Comparison of ENCODE assay signal across 10 cellular contexts in the genomic region with DNA sequence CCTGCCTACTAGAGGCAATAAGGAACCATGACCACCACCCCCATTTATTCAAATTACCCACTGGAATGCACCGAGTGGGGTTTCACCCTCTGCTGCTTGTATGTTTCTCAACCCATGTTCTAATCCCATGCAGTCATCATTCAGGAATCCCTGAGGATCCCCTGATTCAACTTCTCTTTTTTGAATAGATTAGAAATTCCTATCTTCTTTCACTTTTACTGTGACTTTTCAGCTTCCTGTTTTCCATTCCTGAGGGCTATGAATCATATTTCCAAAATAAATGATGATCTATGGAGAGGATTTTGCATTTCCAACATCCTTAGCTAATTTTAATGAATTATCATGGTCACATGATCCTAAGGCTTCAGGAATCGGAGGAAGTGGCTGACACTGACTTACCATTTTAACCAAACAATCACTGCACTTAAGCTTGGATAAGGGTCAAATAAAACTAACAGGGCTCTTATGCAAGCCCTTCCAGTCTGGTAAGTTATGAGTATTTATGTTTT. TPM values are rescaled to one million over a fixed set of nuclear protein-coding genes. Genes with fewer than 3 reads are reported as not detected.
DNase-seq lines count a peak whose midpoint lies in the region; ATAC-seq and TF ChIP-seq lines count a peak whose summit lies in the region.
"Had no signal": no experiment of that assay in that cellular context is flagged by ENCODE, and none has a peak within 500 bp of the region (broad histone marks: within the 10 kb centered on the region; RNA-seq: fewer than 3 reads in every experiment).

No MANE protein-coding gene starts in this region.

- TF ChIP-seq CTCF in OCI-LY3 (IDR thresholded peaks at IDR 0.05; ENCODE audit: low read depth, low read length) (no peak), dorsolateral prefrontal cortex (IDR thresholded peaks at IDR 0.05 in 54 of 56, conservative IDR thresholded peaks at IDR 0.05 in 2 of 56; ENCODE audit: low read depth in 1 of 56, partially characterized antibody in 56 of 56) (no peak), type B pancreatic cell (conservative IDR thresholded peaks at IDR 0.05) (no peak)

- H3K27ac ChIP-seq in OCI-LY3 (ENCODE audit: low read length) (no peak overlapping the region), dorsolateral prefrontal cortex (peak overlapping the region in 48 of 59 donors; percentile 4 to 80 (median 54))

- H3K4me2 ChIP-seq in OCI-LY3 (ENCODE audit: low read length): peak overlapping the region; percentile 7; the same call in 1 of the 2 replicates

- H3K4me1 Mint-ChIP-seq in naive B cell (peaks cover 4 to 5% (median 5%) of the 10 kb centered on the region in 3 donors), type B pancreatic cell (ENCODE audit: unreplicated experiment) (no peaks in the 10 kb centered on the region)
- H3K4me1 Mint-ChIP-seq: activated CD4-positive, alpha-beta T cell treated with anti-CD3 and anti-CD28 coated beads for 36 hours had no signal

- no peak overlapping the region for H3K9ac ChIP-seq in OCI-LY3 (ENCODE audit: low read length)

- DNase-seq in EH (ENCODE audit: low read depth): peak; percentile 98
- no peak for DNase-seq in dorsolateral prefrontal cortex
- DNase-seq in naive B cell: no peak
- DNase-seq in NCI-H774 (lab: John Stamatoyannopoulos, UW): no peak
- DNase-seq in NCI-H1417 (lab: John Stamatoyannopoulos, UW): no peak
- DNase-seq in type B pancreatic cell (ENCODE audit: extremely low spot score, unreplicated experiment): no peak
- DNase-seq: activated CD4-positive, alpha-beta T cell treated with anti-CD3 and anti-CD28 coated beads for 36 hours; NCI-H187 treated with DMSO at 0.1 percent for 48 hours had no signal

- H3K27me3 ChIP-seq in OCI-LY3 (ENCODE audit: low read depth, low read length) (no peaks in the 10 kb centered on the region), dorsolateral prefrontal cortex (no peaks in the 10 kb centered on the region)

- no peaks in the 10 kb centered on the region for H3K27me3 Mint-ChIP-seq in naive B cell
- peaks cover 5% of the 10 kb centered on the region for H3K27me3 Mint-ChIP-seq in type B pancreatic cell
- H3K27me3 Mint-ChIP-seq: activated CD4-positive, alpha-beta T cell treated with anti-CD3 and anti-CD28 coated beads for 36 hours had no signal

- peaks cover 20% of the 10 kb centered on the region for H3K4me1 ChIP-seq in OCI-LY3 (ENCODE audit: low read length)

- intact Hi-C loops in dorsolateral prefrontal cortex (cut with DNase I): no loop called here

- H3K4me3 Mint-ChIP-seq in naive B cell (no peak overlapping the region), type B pancreatic cell (no peak overlapping the region)
- H3K4me3 Mint-ChIP-seq: activated CD4-positive, alpha-beta T cell treated with anti-CD3 and anti-CD28 coated beads for 36 hours had no signal

- H3K27ac Mint-ChIP-seq in naive B cell (no peak overlapping the region), type B pancreatic cell (no peak overlapping the region)
- H3K27ac Mint-ChIP-seq: activated CD4-positive, alpha-beta T cell treated with anti-CD3 and anti-CD28 coated beads for 36 hours had no signal

- H3K36me3 Mint-ChIP-seq in naive B cell (no peaks in the 10 kb centered on the region), type B pancreatic cell (no peaks in the 10 kb centered on the region)

- no peaks in the 10 kb centered on the region for H3K9me3 ChIP-seq in OCI-LY3 (ENCODE audit: insufficient read depth, low read length)

- H3K79me2 ChIP-seq in OCI-LY3 (ENCODE audit: low read length): no peaks in the 10 kb centered on the region

- no peaks in the 10 kb centered on the region for H3K36me3 ChIP-seq in OCI-LY3 (replicated peaks; ENCODE audit: low read depth, low read length)

- H3K9me3 Mint-ChIP-seq in naive B cell (no peaks in the 10 kb centered on the region), type B pancreatic cell (peaks cover 5% of the 10 kb centered on the region)

- ATAC-seq in naive B cell (ENCODE audit: low read depth in 2 of 2) (peak; percentile 46 to 48), HG02571 (IDR thresholded peaks at IDR 0.05; ENCODE audit: unreplicated experiment) (no peak)
- ATAC-seq: activated CD4-positive, alpha-beta T cell treated with anti-CD3 and anti-CD28 coated beads for 36 hours had no signal

- H4K20me1 ChIP-seq in OCI-LY3 (ENCODE audit: insufficient read depth, low read length): no peaks in the 10 kb centered on the region

- H3K4me3 ChIP-seq in OCI-LY3 (ENCODE audit: low read length) (no peak overlapping the region), dorsolateral prefrontal cortex (no peak overlapping the region)

- no peak overlapping the region for H2AFZ ChIP-seq in OCI-LY3 (ENCODE audit: low read depth, low read length)

RNA-seq across cellular contexts. Expression of gene P2RX4, which starts 19.4 kb away (rescaled TPM):
- total RNA-seq in dorsolateral prefrontal cortex: 10 to 100 TPM in 98 of 120 experiments, 1 to 10 TPM in 22; 7.6 to 21.4 (median 12.6) TPM
- polyA plus RNA-seq in naive B cell (ENCODE audit: low read depth in 6 of 6): 10 to 100 TPM; 11.2 to 23.3 (median 15.6) TPM
- total RNA-seq in type B pancreatic cell (ENCODE audit: low replicate concordance): 17.0 and 27.9 TPM in 2 replicates

RNA-seq across cellular contexts. Expression of gene P2RX7, which starts 57.9 kb away (rescaled TPM):
- total RNA-seq in dorsolateral prefrontal cortex: 100 to 1,000 TPM in 20 of 120 experiments, 10 to 100 TPM in 100; 21.6 to 148 (median 62.3) TPM
- polyA plus RNA-seq in naive B cell (ENCODE audit: low read depth in 6 of 6): 1 to 10 TPM in 5 of 6 donors, under 1 TPM in 1; 0.10 to 3.2 (median 1.4) TPM
- 1.9 TPM in 1 of 2 replicates, not detected in the other for total RNA-seq in type B pancreatic cell (ENCODE audit: low replicate concordance)
